In the genomic region with DNA sequence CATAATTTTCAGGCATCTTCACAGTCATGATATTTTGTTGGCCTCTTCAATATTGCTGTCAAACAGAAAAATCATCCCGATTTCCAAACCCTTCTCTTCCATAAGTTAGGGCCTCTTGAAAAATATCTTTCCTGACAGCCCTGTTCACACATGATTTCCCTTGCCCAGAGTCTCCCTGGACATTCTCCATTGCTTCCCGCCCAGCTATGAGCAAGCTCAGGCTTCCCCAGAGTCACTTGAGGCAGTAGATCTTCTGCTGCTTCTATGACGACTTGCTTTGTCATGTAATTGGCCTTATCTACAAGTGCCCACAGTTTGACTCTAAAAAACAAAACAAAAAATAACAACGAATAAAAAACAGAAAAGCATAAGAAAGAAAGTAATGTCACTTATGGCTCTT, we compare ENCODE assay signal across 25 cellular contexts.
DNase-seq lines count a peak whose midpoint lies in the region; ATAC-seq, FAIRE-seq and TF ChIP-seq lines count a peak whose summit lies in the region.
"Had no signal": no experiment of that assay in that cellular context is flagged by ENCODE, and none has a peak within 500 bp of the region (broad histone marks: within the 10 kb centered on the region; RNA-seq: fewer than 3 reads in every experiment).

No MANE protein-coding gene starts in this region.

- H3K9me3 ChIP-seq in cardiac muscle cell (ENCODE audit: low read depth) (no peaks in the 10 kb centered on the region), heart left ventricle (no peaks in the 10 kb centered on the region), subcutaneous abdominal adipose tissue (ENCODE audit: control insufficient read depth in 5 of 5, low read length in 5 of 5) (no peaks in the 10 kb centered on the region)
- H3K9me3 ChIP-seq: adrenal gland, breast epithelium, Caco-2, heart right ventricle, MG63, spleen, vagina had no signal

- ATAC-seq in heart left ventricle (no peak), HG02973 (IDR thresholded peaks at IDR 0.05; ENCODE audit: unreplicated experiment) (no peak)
- ATAC-seq: activated T-cell treated with anti-CD3 and anti-CD28 coated beads, Interleukin-2, amount 50 U/mL, for 4 hours; Panc1; stimulated activated effector memory CD8-positive, alpha-beta T cell treated with anti-CD3 and anti-CD28 coated beads, Interleukin-12 subunit alpha, Interleukin-12 subunit beta, amount 100 ng/mL, for 72 hours had no signal

- H3K27me3 ChIP-seq in cardiac muscle cell, result no peaks in the 10 kb centered on the region
- no peaks in the 10 kb centered on the region for H3K27me3 ChIP-seq in heart left ventricle
- no peaks in the 10 kb centered on the region for H3K27me3 ChIP-seq in subcutaneous abdominal adipose tissue (ENCODE audit: control insufficient read depth in 5 of 5, insufficient read depth in 4 of 5, low read length in 5 of 5)
- H3K27me3 ChIP-seq: adrenal gland, breast epithelium, MG63, spleen, vagina had no signal

- H3K36me3 ChIP-seq in cardiac muscle cell (peaks cover 55% of the 10 kb centered on the region), heart left ventricle (no peaks in the 10 kb centered on the region), subcutaneous abdominal adipose tissue (ENCODE audit: control insufficient read depth in 5 of 5, insufficient read depth in 5 of 5, low read length in 5 of 5) (peaks cover 0 to 6% (median 5%) of the 10 kb centered on the region in 5 donors)
- H3K36me3 ChIP-seq: adrenal gland, breast epithelium, heart right ventricle, spleen, vagina had no signal

- TF ChIP-seq CTCF in cardiac muscle cell (IDR thresholded peaks at IDR 0.05; ENCODE audit: low read depth, low read length) (no peak), heart left ventricle (IDR thresholded peaks at IDR 0.05) (no peak), fibroblast of the aortic adventitia (IDR thresholded peaks at IDR 0.05; ENCODE audit: insufficient read depth, low read length) (no peak), GM13977 (IDR thresholded peaks at IDR 0.05; ENCODE audit: extremely low read depth, insufficient read depth, missing control alignments) (no peak)

- no peak overlapping the region for H3K4me3 ChIP-seq in cardiac muscle cell
- H3K4me3 ChIP-seq in heart left ventricle, result no peak overlapping the region
- H3K4me3 ChIP-seq in fibroblast of the aortic adventitia (ENCODE audit: low read depth, low read length), result no peak overlapping the region
- no peak overlapping the region for H3K4me3 ChIP-seq in subcutaneous abdominal adipose tissue (ENCODE audit: low read depth in 1 of 5, low read length in 5 of 5)
- H3K4me3 ChIP-seq: adrenal gland, breast epithelium, heart right ventricle, MG63, spleen, vagina had no signal

- H3K27ac ChIP-seq in cardiac muscle cell, result peak overlapping the region; percentile 75
- H3K27ac ChIP-seq in heart left ventricle, result no peak overlapping the region
- peak overlapping the region; percentile 59 for H3K27ac ChIP-seq in subcutaneous abdominal adipose tissue (ENCODE audit: low read depth, low read length)
- H3K27ac ChIP-seq: adrenal gland, breast epithelium, heart right ventricle, spleen, vagina had no signal

- H3K4me1 ChIP-seq in cardiac muscle cell (ENCODE audit: low read depth) (peaks cover 8% of the 10 kb centered on the region), heart left ventricle (no peaks in the 10 kb centered on the region), subcutaneous abdominal adipose tissue (ENCODE audit: control insufficient read depth in 5 of 5, insufficient read depth in 5 of 5, low read length in 5 of 5) (peaks cover 0 to 14% (median 0%) of the 10 kb centered on the region in 5 donors)
- H3K4me1 ChIP-seq: adrenal gland, breast epithelium, Caco-2, heart right ventricle, spleen, vagina had no signal

- in situ Hi-C loops in GM13977 (cut with MboI; ENCODE audit: low pct_unique_long_range_greater_than_20kb, low sequenced_read_pairs, unreplicated experiment), result no loop called here

- intact Hi-C loops in heart left ventricle (cut with DNase I), result no loop called here

- TF ChIP-seq POLR2A in heart left ventricle (IDR thresholded peaks at IDR 0.05), result no peak

- FAIRE-seq in RCC 7860 (lab: Jason Lieb, UNC), result no peak
- FAIRE-seq: endometrium had no signal

- WGBS in heart left ventricle, 4 donors, result 64 to 78% (median 74%) methylated on average over 4 of the region's 4 CpGs

- no peak for DNase-seq in cardiac muscle cell (ENCODE audit: low read depth in 1 of 2, low spot score in 1 of 2)
- no peak for DNase-seq in heart left ventricle
- peak; percentile 41 for DNase-seq in RCC 7860 (ENCODE audit: low spot score)
- peak; percentile 82 for DNase-seq in fibroblast of the aortic adventitia (ENCODE audit: low read depth)
- DNase-seq in DMS79 treated with DMSO at 0.1 percent for 48 hours (lab: John Stamatoyannopoulos, UW), result no peak
- no peak for DNase-seq in GM13977 (ENCODE audit: low spot score)
- DNase-seq: ACHN; activated CD4-positive, alpha-beta T cell treated with anti-CD3 and anti-CD28 coated beads for 48 hours; activated naive CD4-positive, alpha-beta T cell; activated T-cell treated with anti-CD3 and anti-CD28 coated beads, Interleukin-2, amount 50 U/mL, for 4 hours; adrenal gland; Caco-2; heart right ventricle; MG63; NCI-H1417 treated with DMSO at 0.1 percent for 48 hours; NCI-H510A; spleen; stimulated activated CD4-positive, alpha-beta T cell treated with anti-CD3 and anti-CD28 coated beads, Interleukin-2, amount 100 ng/mL, for 48 hours had no signal

- no peak overlapping the region for H3K9ac ChIP-seq in subcutaneous abdominal adipose tissue (ENCODE audit: low read length in 5 of 5)

Comparison
In these comparisons a context has a peak if more than half of its experiments do, and no peak if none do; other contexts are left out.
1. H3K27ac ChIP-seq: peak in cardiac muscle cell (single experiment) and subcutaneous abdominal adipose tissue (single experiment); none in heart left ventricle (0 of 12).
2. DNase-seq: peak in RCC 7860 (single experiment) and fibroblast of the aortic adventitia (single experiment); none in cardiac muscle cell (0 of 2), heart left ventricle (0 of 5), DMS79 treated with DMSO at 0.1 percent for 48 hours (single experiment) and GM13977 (single experiment).